In the genomic region with DNA sequence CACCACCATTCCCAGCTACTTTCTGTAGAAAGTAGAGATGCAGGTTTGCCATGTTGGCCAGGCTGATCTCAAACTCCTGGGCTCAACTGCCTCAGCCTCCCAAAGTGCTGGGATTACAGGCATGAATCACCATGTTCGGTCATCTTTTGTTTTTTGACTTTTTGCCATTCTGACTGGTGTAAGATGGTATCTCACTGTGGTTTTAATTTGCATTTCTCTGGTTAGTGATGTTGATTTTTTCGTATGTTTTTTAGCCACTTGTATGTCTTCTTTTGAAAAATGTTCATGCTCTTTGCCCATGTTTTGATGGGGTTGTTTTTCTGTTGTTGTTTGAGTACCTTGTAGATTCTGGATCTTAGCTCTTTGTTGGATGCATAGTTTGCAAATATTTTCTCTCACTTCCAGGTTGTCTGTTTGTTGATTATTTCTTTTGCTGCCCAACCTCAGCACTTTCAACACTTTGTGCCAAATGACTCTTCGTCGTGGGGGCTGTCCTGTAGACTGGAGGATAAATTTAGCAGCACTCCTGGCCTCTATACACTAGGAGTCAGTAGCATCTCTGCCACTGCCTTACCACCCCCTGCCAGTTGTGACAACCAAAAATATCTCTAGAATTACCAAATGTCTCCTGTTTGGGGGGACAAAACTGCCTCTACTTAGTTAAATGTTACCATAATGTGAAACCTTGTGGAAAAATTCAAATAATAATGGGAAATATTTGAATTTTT, we compare ENCODE assay signal across 13 cellular contexts. TPM values are rescaled to one million over a fixed set of nuclear protein-coding genes. Genes with fewer than 3 reads are reported as not detected.
DNase-seq lines count a peak whose midpoint lies in the region; ATAC-seq and TF ChIP-seq lines count a peak whose summit lies in the region.
"Had no signal": no experiment of that assay in that cellular context is flagged by ENCODE, and none has a peak within 500 bp of the region (broad histone marks: within the 10 kb centered on the region; RNA-seq: fewer than 3 reads in every experiment).

No MANE protein-coding gene starts in this region.

- no peak for TF ChIP-seq CTCF in MCF 10A (IDR thresholded peaks at IDR 0.05; ENCODE audit: unreplicated experiment)
- no peak for TF ChIP-seq CTCF in breast epithelium (IDR thresholded peaks at IDR 0.05)
- no peak for TF ChIP-seq CTCF in MM.1S (IDR thresholded peaks at IDR 0.05; ENCODE audit: low read length)
- peak; percentile 36 for TF ChIP-seq CTCF in endodermal cell (conservative IDR thresholded peaks at IDR 0.05)
- no peak for TF ChIP-seq CTCF in glutamatergic neuron (IDR thresholded peaks at IDR 0.05; ENCODE audit: partially characterized antibody, unreplicated experiment)

- no peaks in the 10 kb centered on the region for H3F3A ChIP-seq in MM.1S (ENCODE audit: insufficient read depth, low read length)

- H3K4me3 ChIP-seq in breast epithelium, result no peak overlapping the region
- no peak overlapping the region for H3K4me3 ChIP-seq in MM.1S (ENCODE audit: low read length)
- no peak overlapping the region for H3K4me3 ChIP-seq in endodermal cell (ENCODE audit: low read length)
- H3K4me3 ChIP-seq: BLaER1 treated with 17β-estradiol and CSF1 and Interleukin-3, amounts not matched to agents 10 nM and 100 nM; pancreas; Peyer's patch had no signal

- BruUV-seq in MCF 10A (replicated peaks; lab: Mats Ljungman, UMichigan), result no TSS peak

- TF ChIP-seq POLR2A in breast epithelium (IDR thresholded peaks at IDR 0.05), result no peak

- H3K79me2 ChIP-seq in MM.1S (ENCODE audit: low read length), result no peaks in the 10 kb centered on the region

- CTCF ChIA-PET in MCF 10A (lab: Yijun Ruan, JAX), result interaction anchor here (0.6 kb wide), 1 partner anchor 353 kb away, joined by 4 read pairs; no protein-coding TSS in a partner anchor

- H3K36me3 ChIP-seq in breast epithelium (no peaks in the 10 kb centered on the region), MM.1S (replicated peaks; ENCODE audit: insufficient read depth, low read length) (no peaks in the 10 kb centered on the region), endodermal cell (ENCODE audit: control insufficient read depth, insufficient read depth, low read length) (no peaks in the 10 kb centered on the region)
- H3K36me3 ChIP-seq: pancreas, Peyer's patch had no signal

- no peaks in the 10 kb centered on the region for H3K9me3 Mint-ChIP-seq in MCF 10A (ENCODE audit: unreplicated experiment)
- H3K9me3 Mint-ChIP-seq in endodermal cell, result no peaks in the 10 kb centered on the region
- no peaks in the 10 kb centered on the region for H3K9me3 Mint-ChIP-seq in glutamatergic neuron (ENCODE audit: unreplicated experiment)
- no peaks in the 10 kb centered on the region for H3K9me3 Mint-ChIP-seq in naive thymus-derived CD8-positive, alpha-beta T cell

- H3K9me3 ChIP-seq in breast epithelium (no peaks in the 10 kb centered on the region), MM.1S (replicated peaks; ENCODE audit: insufficient read depth, low read length) (no peaks in the 10 kb centered on the region), endodermal cell (ENCODE audit: control insufficient read depth, low read length) (no peaks in the 10 kb centered on the region)
- H3K9me3 ChIP-seq: BLaER1 treated with 17β-estradiol and CSF1 and Interleukin-3, amounts not matched to agents 10 nM and 100 nM; pancreas; Peyer's patch had no signal

- H2AFZ ChIP-seq in MM.1S (ENCODE audit: low read length), result no peak overlapping the region

- H3K27ac Mint-ChIP-seq in MCF 10A (ENCODE audit: low read depth, unreplicated experiment), result no peak overlapping the region
- no peak overlapping the region for H3K27ac Mint-ChIP-seq in endodermal cell
- no peak overlapping the region for H3K27ac Mint-ChIP-seq in glutamatergic neuron (ENCODE audit: unreplicated experiment)
- peak overlapping the region in 1 of 10 donors; percentile 8 for H3K27ac Mint-ChIP-seq in naive thymus-derived CD8-positive, alpha-beta T cell

- ATAC-seq in naive thymus-derived CD8-positive, alpha-beta T cell, result no peak
- ATAC-seq: left colon, pancreas had no signal

- H3K4me2 ChIP-seq in MM.1S (ENCODE audit: low read depth, low read length), result 0 out of 2 replicates have a peak overlapping the region, but pooled peaks have one; percentile 5
- H3K4me2 ChIP-seq: BLaER1 treated with 17β-estradiol and CSF1 and Interleukin-3, amounts not matched to agents 10 nM and 100 nM had no signal

- no peaks in the 10 kb centered on the region for H3K27me3 Mint-ChIP-seq in MCF 10A (ENCODE audit: insufficient read depth, unreplicated experiment)
- H3K27me3 Mint-ChIP-seq in endodermal cell (ENCODE audit: insufficient read depth), result peaks cover 23% of the 10 kb centered on the region
- H3K27me3 Mint-ChIP-seq in glutamatergic neuron (ENCODE audit: unreplicated experiment), result no peaks in the 10 kb centered on the region
- peaks cover 7 to 25% (median 19%) of the 10 kb centered on the region in 5 donors for H3K27me3 Mint-ChIP-seq in naive thymus-derived CD8-positive, alpha-beta T cell

- H3K9ac ChIP-seq in MM.1S (ENCODE audit: low read length), result no peak overlapping the region
- H3K9ac ChIP-seq in endodermal cell (ENCODE audit: extremely low read depth, low read length, poor library complexity, severe bottlenecking), result no peak overlapping the region
- H3K9ac ChIP-seq: BLaER1 treated with 17β-estradiol and CSF1 and Interleukin-3, amounts not matched to agents 10 nM and 100 nM had no signal

- DNase-seq in MCF 10A (ENCODE audit: unreplicated experiment) (peak; percentile 46), breast epithelium (ENCODE audit: low spot score in 2 of 2) (no peak), MM.1S (no peak), endodermal cell (no peak), stromal cell of bone marrow (ENCODE audit: low read depth) (peak; percentile 69), glutamatergic neuron (no peak), NCI-H345 treated with DMSO at 0.1 percent for 48 hours (lab: John Stamatoyannopoulos, UW; ENCODE audit: unreplicated experiment) (no peak)
- no peak for DNase-seq in naive thymus-derived CD8-positive, alpha-beta T cell
- DNase-seq: left colon, NCI-H187, pancreas, Peyer's patch had no signal

- H3K9me2 ChIP-seq in MM.1S (replicated peaks; ENCODE audit: insufficient read depth, low read length), result no peaks in the 10 kb centered on the region

- WGBS in endodermal cell (ENCODE audit: insufficient coverage in 1 of 2, insufficient read length in 1 of 2), 2 experiments, result 81 to 87% methylated on average over 3 to 4 of the region's 4 CpGs

- POLR2A ChIA-PET in MCF 10A (lab: Yijun Ruan, JAX), result no interaction called here
- POLR2A ChIA-PET in naive thymus-derived CD8-positive, alpha-beta T cell (lab: Charles Lee), result no interaction called here

- H3K27me3 ChIP-seq in breast epithelium (no peaks in the 10 kb centered on the region), MM.1S (replicated peaks; ENCODE audit: insufficient read depth, low read length) (no peaks in the 10 kb centered on the region), endodermal cell (ENCODE audit: control insufficient read depth, insufficient read depth, low read length, poor library complexity, severe bottlenecking) (peaks cover 63% of the 10 kb centered on the region)
- H3K27me3 ChIP-seq: BLaER1 treated with 17β-estradiol and CSF1 and Interleukin-3, amounts not matched to agents 10 nM and 100 nM; pancreas; Peyer's patch had no signal

- no peaks in the 10 kb centered on the region for H3K4me1 ChIP-seq in breast epithelium
- peaks cover 6% of the 10 kb centered on the region; the same call in 1 of the 2 replicates for H3K4me1 ChIP-seq in MM.1S (ENCODE audit: low read length)
- no peaks in the 10 kb centered on the region for H3K4me1 ChIP-seq in endodermal cell (ENCODE audit: control insufficient read depth, insufficient read depth, low read length)
- H3K4me1 ChIP-seq: BLaER1 treated with 17β-estradiol and CSF1 and Interleukin-3, amounts not matched to agents 10 nM and 100 nM; pancreas; Peyer's patch had no signal

- intact Hi-C loops in MCF 10A (cut with micrococcal nuclease), result loop anchor here (10.0 kb wide), 1 partner anchor 563 kb away; no protein-coding TSS in a partner anchor
- intact Hi-C loops in breast epithelium (cut with DNase I; ENCODE audit: low total_unique reads), result loop anchor here (10.0 kb wide), 1 partner anchor 103 kb away; no protein-coding TSS in a partner anchor

- H3K27ac ChIP-seq in breast epithelium, result no peak overlapping the region
- H3K27ac ChIP-seq in MM.1S (ENCODE audit: low read length), result no peak overlapping the region
- H3K27ac ChIP-seq in endodermal cell (ENCODE audit: low read depth, low read length), result no peak overlapping the region
- H3K27ac ChIP-seq: BLaER1 treated with 17β-estradiol and CSF1 and Interleukin-3, amounts not matched to agents 10 nM and 100 nM; pancreas; Peyer's patch had no signal

- no peaks in the 10 kb centered on the region for H3K36me3 Mint-ChIP-seq in MCF 10A (ENCODE audit: insufficient read depth, unreplicated experiment)
- no peaks in the 10 kb centered on the region for H3K36me3 Mint-ChIP-seq in endodermal cell (ENCODE audit: low read depth)
- H3K36me3 Mint-ChIP-seq in glutamatergic neuron (ENCODE audit: unreplicated experiment), result no peaks in the 10 kb centered on the region
- H3K36me3 Mint-ChIP-seq in naive thymus-derived CD8-positive, alpha-beta T cell, result no peaks in the 10 kb centered on the region

- H3K4me3 Mint-ChIP-seq in MCF 10A (ENCODE audit: unreplicated experiment) (no peak overlapping the region), endodermal cell (no peak overlapping the region), glutamatergic neuron (ENCODE audit: unreplicated experiment) (no peak overlapping the region)
- no peak overlapping the region for H3K4me3 Mint-ChIP-seq in naive thymus-derived CD8-positive, alpha-beta T cell

- no peaks in the 10 kb centered on the region for H4K20me1 ChIP-seq in MM.1S (ENCODE audit: insufficient read depth, low read length)
- H4K20me1 ChIP-seq: BLaER1 treated with 17β-estradiol and CSF1 and Interleukin-3, amounts not matched to agents 10 nM and 100 nM had no signal

- H3K4me1 Mint-ChIP-seq in MCF 10A (ENCODE audit: insufficient read depth, unreplicated experiment), result peaks cover 7% of the 10 kb centered on the region
- H3K4me1 Mint-ChIP-seq in endodermal cell, result peaks cover 2% of the 10 kb centered on the region
- H3K4me1 Mint-ChIP-seq in glutamatergic neuron (ENCODE audit: low read depth, unreplicated experiment), result no peaks in the 10 kb centered on the region
- H3K4me1 Mint-ChIP-seq in naive thymus-derived CD8-positive, alpha-beta T cell, result no peaks in the 10 kb centered on the region

RNA-seq across cellular contexts. Expression of a gene that starts 6.5 kb away (rescaled TPM):
- total RNA-seq in MCF 10A (2022) (not detected in 2 replicates), breast epithelium (10 to 100 TPM; 14.3 to 29.3 (median 15.4) TPM), endodermal cell (1 to 10 TPM in 1 of 2 donors, not detected in 1; 1.1 TPM), glutamatergic neuron (ENCODE audit: unreplicated experiment) (not detected)
- 2.9 TPM for polyA plus RNA-seq in endodermal cell (2013, experiment 1 of 2)
- 2.9 TPM for polyA plus RNA-seq in endodermal cell (2013, experiment 2 of 2)
- total RNA-seq in naive thymus-derived CD8-positive, alpha-beta T cell, result not detected
- polyA plus RNA-seq in naive thymus-derived CD8-positive, alpha-beta T cell, result not detected

RNA-seq across cellular contexts. Expression of a gene that starts 31.5 kb away (rescaled TPM):
- total RNA-seq in MCF 10A (2022), result 11.7 and 18.9 TPM in 2 replicates
- total RNA-seq in breast epithelium, result 10 to 100 TPM; 14.6 to 19.0 (median 19.0) TPM
- 10 to 100 TPM; 12.6 to 14.9 TPM for total RNA-seq in endodermal cell
- 24.0 TPM for polyA plus RNA-seq in endodermal cell (2013, experiment 1 of 2)
- 24.2 TPM for polyA plus RNA-seq in endodermal cell (2013, experiment 2 of 2)
- 14.9 TPM for total RNA-seq in glutamatergic neuron (ENCODE audit: unreplicated experiment)
- total RNA-seq in naive thymus-derived CD8-positive, alpha-beta T cell, result 10 to 100 TPM; 29.4 to 29.7 TPM
- polyA plus RNA-seq in naive thymus-derived CD8-positive, alpha-beta T cell, result 10 to 100 TPM; 27.8 to 34.3 (median 28.1) TPM

Comparison
In these comparisons a context has a peak if more than half of its experiments do, and no peak if none do; other contexts are left out.
1. DNase-seq: peak in MCF 10A (single experiment) and stromal cell of bone marrow (single experiment); none in breast epithelium (0 of 2), MM.1S (single experiment), endodermal cell (single experiment), glutamatergic neuron (single experiment), NCI-H345 treated with DMSO at 0.1 percent for 48 hours (single experiment) and naive thymus-derived CD8-positive, alpha-beta T cell (0 of 10).
2. RNA of a gene that starts 6.5 kb away (total RNA-seq): 14.3 to 29.3 TPM in breast epithelium; 1.1 TPM in endodermal cell, not detected in naive thymus-derived CD8-positive, alpha-beta T cell, not detected in MCF 10A and not detected in glutamatergic neuron (single experiment); every median in the first group is over 4 times any median in the second.